Comparison of ENCODE assay signal across 13 cellular contexts in genomic region chr15:90609254-90610185, GRCh38.
A peak's percentile ranks its signal among the peaks of the same experiment; 100 is the strongest.
DNase-seq lines count a peak whose midpoint lies in the region; ATAC-seq lines count a peak whose summit lies in the region.
"Had no signal": no experiment of that assay in that cellular context is flagged by ENCODE, and none has a peak within 500 bp of the region (broad histone marks: within the 10 kb centered on the region; RNA-seq: fewer than 3 reads in every experiment).

No MANE protein-coding gene starts in this region.

- H3K36me3 ChIP-seq in duodenal mucosa (ENCODE audit: control insufficient read depth in 1 of 2, insufficient read depth in 2 of 2, low read length in 2 of 2), result peaks cover 0 to 24% of the 10 kb centered on the region in 2 donors
- H3K36me3 ChIP-seq: neutrophil had no signal

- no peaks in the 10 kb centered on the region for H3K27me3 ChIP-seq in duodenal mucosa (ENCODE audit: control insufficient read depth in 1 of 2, insufficient read depth in 2 of 2, low read length in 2 of 2)
- H3K27me3 ChIP-seq: adrenal gland, BLaER1, neutrophil, SJSA1 had no signal

- ATAC-seq in left ventricle myocardium superior, result peak; percentile 37
- ATAC-seq in naive thymus-derived CD8-positive, alpha-beta T cell, result no peak
- no peak for ATAC-seq in effector memory CD8-positive, alpha-beta T cell (replicated peaks)
- ATAC-seq: stimulated activated naive CD8-positive, alpha-beta T cell treated with anti-CD3 and anti-CD28 coated beads, Interleukin-15, amount 100 ng/mL, for 72 hours had no signal

- H3K27ac ChIP-seq in duodenal mucosa (ENCODE audit: low read depth, low read length), result peak overlapping the region; percentile 53
- H3K27ac ChIP-seq: adrenal gland, BLaER1, neutrophil, SJSA1 had no signal

- peaks cover 15 to 38% (median 27%) of the 10 kb centered on the region in 4 donors for H3K4me1 Mint-ChIP-seq in naive thymus-derived CD8-positive, alpha-beta T cell
- H3K4me1 Mint-ChIP-seq in effector memory CD8-positive, alpha-beta T cell (ENCODE audit: low read depth in 2 of 2), result peaks cover 0 to 4% of the 10 kb centered on the region in 2 donors

- H3K36me3 Mint-ChIP-seq in naive thymus-derived CD8-positive, alpha-beta T cell, result peaks cover 14 to 63% (median 24%) of the 10 kb centered on the region in 3 donors
- peaks cover 9% of the 10 kb centered on the region for H3K36me3 Mint-ChIP-seq in effector memory CD8-positive, alpha-beta T cell (ENCODE audit: insufficient read depth)

- POLR2A ChIA-PET in naive thymus-derived CD8-positive, alpha-beta T cell (lab: Charles Lee), result interaction anchor here (1.0 kb wide), 1 partner anchor 15 kb away, joined by 3 read pairs; no protein-coding TSS in a partner anchor

- peaks cover 0 to 1% (median 0%) of the 10 kb centered on the region in 9 donors for H3K9me3 Mint-ChIP-seq in naive thymus-derived CD8-positive, alpha-beta T cell
- H3K9me3 Mint-ChIP-seq in effector memory CD8-positive, alpha-beta T cell, result no peaks in the 10 kb centered on the region
- H3K9me3 Mint-ChIP-seq: stimulated activated naive CD8-positive, alpha-beta T cell treated with anti-CD3 and anti-CD28 coated beads, Interleukin-15, amount 100 ng/mL, for 72 hours had no signal

- no peak overlapping the region for H3K4me3 Mint-ChIP-seq in naive thymus-derived CD8-positive, alpha-beta T cell
- H3K4me3 Mint-ChIP-seq in effector memory CD8-positive, alpha-beta T cell, result no peak overlapping the region
- H3K4me3 Mint-ChIP-seq: stimulated activated naive CD8-positive, alpha-beta T cell treated with anti-CD3 and anti-CD28 coated beads, Interleukin-15, amount 100 ng/mL, for 72 hours had no signal

- H3K4me3 ChIP-seq in duodenal mucosa (ENCODE audit: low read depth in 1 of 2, low read length in 2 of 2), result no peak overlapping the region
- H3K4me3 ChIP-seq: adrenal gland, BLaER1, SJSA1 had no signal

- no peaks in the 10 kb centered on the region for H3K9me3 ChIP-seq in duodenal mucosa (ENCODE audit: control insufficient read depth in 1 of 2, low read length in 2 of 2)
- H3K9me3 ChIP-seq: adrenal gland, BLaER1, neutrophil, SJSA1 had no signal

- H3K9ac ChIP-seq in duodenal mucosa (ENCODE audit: low read depth in 1 of 2, low read length in 2 of 2), result no peak overlapping the region
- H3K9ac ChIP-seq: BLaER1 had no signal

- DNase-seq in left ventricle myocardium superior (no peak), cardiac septum (ENCODE audit: low spot score) (no peak), cerebellar nuclear complex (lab: John Stamatoyannopoulos, UW) (no peak), LoVo (ENCODE audit: low spot score) (no peak), inferior parietal cortex (ENCODE audit: extremely low spot score) (no peak)
- DNase-seq in naive thymus-derived CD8-positive, alpha-beta T cell, result no peak
- no peak for DNase-seq in effector memory CD8-positive, alpha-beta T cell
- DNase-seq: stimulated activated naive CD8-positive, alpha-beta T cell treated with anti-CD3 and anti-CD28 coated beads, Interleukin-15, amount 100 ng/mL, for 72 hours had no signal

- H3K4me1 ChIP-seq in duodenal mucosa (ENCODE audit: control insufficient read depth in 1 of 2, insufficient read depth in 2 of 2, low read length in 2 of 2), result peaks cover 2 to 4% of the 10 kb centered on the region in 2 donors
- H3K4me1 ChIP-seq: adrenal gland, SJSA1 had no signal

- peak overlapping the region in 6 of 10 donors; percentile 44 to 95 (median 76) for H3K27ac Mint-ChIP-seq in naive thymus-derived CD8-positive, alpha-beta T cell
- H3K27ac Mint-ChIP-seq in effector memory CD8-positive, alpha-beta T cell, result no peak overlapping the region

- no peaks in the 10 kb centered on the region for H3K27me3 Mint-ChIP-seq in naive thymus-derived CD8-positive, alpha-beta T cell
- H3K27me3 Mint-ChIP-seq in effector memory CD8-positive, alpha-beta T cell, result no peaks in the 10 kb centered on the region
- H3K27me3 Mint-ChIP-seq: stimulated activated naive CD8-positive, alpha-beta T cell treated with anti-CD3 and anti-CD28 coated beads, Interleukin-15, amount 100 ng/mL, for 72 hours had no signal

- intact Hi-C loops in left ventricle myocardium superior (cut with micrococcal nuclease), result no loop called here
- intact Hi-C loops in cardiac septum (cut with DNase I), result no loop called here

Comparison
In these comparisons a context has a peak if more than half of its experiments do, and no peak if none do; other contexts are left out.
1. H3K27ac Mint-ChIP-seq: peak in naive thymus-derived CD8-positive, alpha-beta T cell (6 of 10); none in effector memory CD8-positive, alpha-beta T cell (0 of 2).